1 cellular context compared by ENCODE assay signal in the genomic region with DNA sequence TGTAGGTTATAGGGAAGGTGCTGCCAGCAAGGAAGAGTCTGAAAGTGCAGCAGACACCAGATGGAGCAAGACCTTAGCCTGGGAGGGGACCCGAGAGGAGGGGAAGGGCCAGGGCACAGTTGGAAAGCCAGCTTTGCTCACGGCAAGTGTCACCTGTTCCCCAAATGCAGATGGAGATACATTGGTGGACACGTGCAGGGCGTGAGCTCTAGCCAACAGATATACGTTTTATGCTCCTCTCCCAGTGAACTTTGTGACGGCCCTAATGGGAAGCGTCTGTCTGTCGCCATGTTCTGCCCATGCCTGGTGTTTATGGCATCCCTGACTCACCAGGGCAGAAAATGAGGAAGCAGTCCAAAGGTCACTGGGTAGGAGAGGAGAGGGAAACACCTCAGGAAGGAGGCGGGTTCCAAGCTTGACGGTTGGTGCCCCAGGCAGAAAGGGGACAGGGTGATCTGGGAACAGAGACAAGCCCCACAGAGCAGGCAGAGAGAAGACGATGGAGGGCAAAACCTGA.
A peak's percentile ranks its signal among the peaks of the same experiment; 100 is the strongest.
TF ChIP-seq lines count a peak whose summit lies in the region.

No MANE protein-coding gene starts in this region.

TF ChIP-seq in HepG2, 621 proteins besides CTCF, POLR2A, EP300 and RAD21 (continued from another document and continues in another):
- no peak for TF ChIP-seq GTF2F1 (IDR thresholded peaks at IDR 0.05; ENCODE audit: low read length)
- TF ChIP-seq NFE2L1 (CRISPR knock-in tag; IDR thresholded peaks at IDR 0.05; ENCODE audit: borderline replicate concordance), result no peak
- peak; percentile 59; the same call in 1 of the 2 replicates for TF ChIP-seq JUND (CRISPR knock-in tag; IDR thresholded peaks at IDR 0.05)
- no peak for TF ChIP-seq ZFP41 (CRISPR knock-in tag; IDR thresholded peaks at IDR 0.05; ENCODE audit: borderline replicate concordance)
- TF ChIP-seq PCBP1 (IDR thresholded peaks at IDR 0.05; ENCODE audit: borderline replicate concordance, low read depth, low read length), result no peak
- TF ChIP-seq ZNF605 (CRISPR knock-in tag; IDR thresholded peaks at IDR 0.05), result no peak
- TF ChIP-seq GLI4 (CRISPR knock-in tag; IDR thresholded peaks at IDR 0.05; ENCODE audit: borderline replicate concordance), result no peak
- TF ChIP-seq, protein P1, sequence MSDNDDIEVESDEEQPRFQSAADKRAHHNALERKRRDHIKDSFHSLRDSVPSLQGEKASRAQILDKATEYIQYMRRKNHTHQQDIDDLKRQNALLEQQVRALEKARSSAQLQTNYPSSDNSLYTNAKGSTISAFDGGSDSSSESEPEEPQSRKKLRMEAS (IDR thresholded peaks at IDR 0.05), result peak; percentile 54; the same call in 1 of the 2 replicates
- TF ChIP-seq PTBP1 (IDR thresholded peaks at IDR 0.05; ENCODE audit: low read depth, low read length, poor library complexity, severe bottlenecking), result no peak
- peak; percentile 79; the same call in 1 of the 2 replicates for TF ChIP-seq WIZ (CRISPR knock-in tag; IDR thresholded peaks at IDR 0.05)
- peak; percentile 42; the same call in 1 of the 2 replicates for TF ChIP-seq ELF1 (CRISPR knock-in tag; IDR thresholded peaks at IDR 0.05)
- TF ChIP-seq HNF4A (CRISPR knock-in tag; IDR thresholded peaks at IDR 0.05), result peak; percentile 82
- no peak for TF ChIP-seq ZNF333 (CRISPR knock-in tag; IDR thresholded peaks at IDR 0.05; ENCODE audit: borderline replicate concordance)
- TF ChIP-seq, protein P2, sequence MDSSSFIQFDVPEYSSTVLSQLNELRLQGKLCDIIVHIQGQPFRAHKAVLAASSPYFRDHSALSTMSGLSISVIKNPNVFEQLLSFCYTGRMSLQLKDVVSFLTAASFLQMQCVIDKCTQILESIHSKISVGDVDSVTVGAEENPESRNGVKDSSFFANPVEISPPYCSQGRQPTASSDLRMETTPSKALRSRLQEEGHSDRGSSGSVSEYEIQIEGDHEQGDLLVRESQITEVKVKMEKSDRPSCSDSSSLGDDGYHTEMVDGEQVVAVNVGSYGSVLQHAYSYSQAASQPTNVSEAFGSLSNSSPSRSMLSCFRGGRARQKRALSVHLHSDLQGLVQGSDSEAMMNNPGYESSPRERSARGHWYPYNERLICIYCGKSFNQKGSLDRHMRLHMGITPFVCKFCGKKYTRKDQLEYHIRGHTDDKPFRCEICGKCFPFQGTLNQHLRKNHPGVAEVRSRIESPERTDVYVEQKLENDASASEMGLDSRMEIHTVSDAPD (CRISPR knock-in tag; IDR thresholded peaks at IDR 0.05), result no peak
- peak; percentile 58 for TF ChIP-seq YY1 (IDR thresholded peaks at IDR 0.05; ENCODE audit: insufficient read depth, insufficient replicate concordance, low read depth, low read length)
- TF ChIP-seq ZNF598 (CRISPR knock-in tag; IDR thresholded peaks at IDR 0.05; ENCODE audit: borderline replicate concordance), result no peak
- no peak for TF ChIP-seq PCBP2 (optimal IDR thresholded peaks at IDR 0.05; ENCODE audit: low read depth, low read length, poor library complexity, severe bottlenecking)
- no peak for TF ChIP-seq ATRX (CRISPR knock-in tag; IDR thresholded peaks at IDR 0.05; ENCODE audit: borderline replicate concordance)
- no peak for TF ChIP-seq FOXP1 (IDR thresholded peaks at IDR 0.05)
- TF ChIP-seq FOXP1 (CRISPR knock-in tag; IDR thresholded peaks at IDR 0.05), result 0 out of 2 replicates have a peak, but pooled peaks have one; percentile 8
- TF ChIP-seq RELA (CRISPR knock-in tag; IDR thresholded peaks at IDR 0.05), result no peak
- 0 out of 2 replicates have a peak, but pooled peaks have one; percentile 24 for TF ChIP-seq NCOR1 (IDR thresholded peaks at IDR 0.05; ENCODE audit: borderline replicate concordance, low read length)
- peak; percentile 83 for TF ChIP-seq RNF2 (conservative IDR thresholded peaks at IDR 0.05; ENCODE audit: low read depth)
- no peak for TF ChIP-seq ASH2L (IDR thresholded peaks at IDR 0.05; ENCODE audit: insufficient read length, low read depth, low read length)
- peak; percentile 28; the same call in 1 of the 2 replicates for TF ChIP-seq EHMT2 (IDR thresholded peaks at IDR 0.05; ENCODE audit: borderline replicate concordance, low read depth, low read length)
- TF ChIP-seq HNRNPLL (IDR thresholded peaks at IDR 0.05; ENCODE audit: low read depth, low read length, poor library complexity, severe bottlenecking), result no peak
- TF ChIP-seq, protein P3, sequence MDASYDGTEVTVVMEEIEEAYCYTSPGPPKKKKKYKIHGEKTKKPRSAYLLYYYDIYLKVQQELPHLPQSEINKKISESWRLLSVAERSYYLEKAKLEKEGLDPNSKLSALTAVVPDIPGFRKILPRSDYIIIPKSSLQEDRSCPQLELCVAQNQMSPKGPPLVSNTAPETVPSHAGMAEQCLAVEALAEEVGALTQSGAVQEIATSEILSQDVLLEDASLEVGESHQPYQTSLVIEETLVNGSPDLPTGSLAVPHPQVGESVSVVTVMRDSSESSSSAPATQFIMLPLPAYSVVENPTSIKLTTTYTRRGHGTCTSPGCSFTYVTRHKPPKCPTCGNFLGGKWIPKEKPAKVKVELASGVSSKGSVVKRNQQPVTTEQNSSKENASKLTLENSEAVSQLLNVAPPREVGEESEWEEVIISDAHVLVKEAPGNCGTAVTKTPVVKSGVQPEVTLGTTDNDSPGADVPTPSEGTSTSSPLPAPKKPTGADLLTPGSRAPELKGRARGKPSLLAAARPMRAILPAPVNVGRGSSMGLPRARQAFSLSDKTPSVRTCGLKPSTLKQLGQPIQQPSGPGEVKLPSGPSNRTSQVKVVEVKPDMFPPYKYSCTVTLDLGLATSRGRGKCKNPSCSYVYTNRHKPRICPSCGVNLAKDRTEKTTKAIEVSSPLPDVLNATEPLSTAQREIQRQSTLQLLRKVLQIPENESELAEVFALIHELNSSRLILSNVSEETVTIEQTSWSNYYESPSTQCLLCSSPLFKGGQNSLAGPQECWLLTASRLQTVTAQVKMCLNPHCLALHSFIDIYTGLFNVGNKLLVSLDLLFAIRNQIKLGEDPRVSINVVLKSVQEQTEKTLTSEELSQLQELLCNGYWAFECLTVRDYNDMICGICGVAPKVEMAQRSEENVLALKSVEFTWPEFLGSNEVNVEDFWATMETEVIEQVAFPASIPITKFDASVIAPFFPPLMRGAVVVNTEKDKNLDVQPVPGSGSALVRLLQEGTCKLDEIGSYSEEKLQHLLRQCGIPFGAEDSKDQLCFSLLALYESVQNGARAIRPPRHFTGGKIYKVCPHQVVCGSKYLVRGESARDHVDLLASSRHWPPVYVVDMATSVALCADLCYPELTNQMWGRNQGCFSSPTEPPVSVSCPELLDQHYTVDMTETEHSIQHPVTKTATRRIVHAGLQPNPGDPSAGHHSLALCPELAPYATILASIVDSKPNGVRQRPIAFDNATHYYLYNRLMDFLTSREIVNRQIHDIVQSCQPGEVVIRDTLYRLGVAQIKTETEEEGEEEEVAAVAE (CRISPR knock-in tag; IDR thresholded peaks at IDR 0.05; ENCODE audit: borderline replicate concordance), result no peak
- TF ChIP-seq ELF3 (CRISPR knock-in tag; IDR thresholded peaks at IDR 0.05), result peak; percentile 62
- TF ChIP-seq, protein P4, sequence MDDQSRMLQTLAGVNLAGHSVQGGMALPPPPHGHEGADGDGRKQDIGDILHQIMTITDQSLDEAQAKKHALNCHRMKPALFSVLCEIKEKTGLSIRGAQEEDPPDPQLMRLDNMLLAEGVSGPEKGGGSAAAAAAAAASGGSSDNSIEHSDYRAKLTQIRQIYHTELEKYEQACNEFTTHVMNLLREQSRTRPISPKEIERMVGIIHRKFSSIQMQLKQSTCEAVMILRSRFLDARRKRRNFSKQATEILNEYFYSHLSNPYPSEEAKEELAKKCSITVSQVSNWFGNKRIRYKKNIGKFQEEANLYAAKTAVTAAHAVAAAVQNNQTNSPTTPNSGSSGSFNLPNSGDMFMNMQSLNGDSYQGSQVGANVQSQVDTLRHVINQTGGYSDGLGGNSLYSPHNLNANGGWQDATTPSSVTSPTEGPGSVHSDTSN (CRISPR knock-in tag; IDR thresholded peaks at IDR 0.05; ENCODE audit: borderline replicate concordance), result no peak
- TF ChIP-seq SALL1 (CRISPR knock-in tag; IDR thresholded peaks at IDR 0.05), result peak; percentile 59
- no peak for TF ChIP-seq CCAR2 (optimal IDR thresholded peaks at IDR 0.05; ENCODE audit: low read depth, low read length)
- TF ChIP-seq ZBTB3 (CRISPR knock-in tag; IDR thresholded peaks at IDR 0.05; ENCODE audit: borderline replicate concordance, low read depth), result no peak
- no peak for TF ChIP-seq STAG1 (CRISPR knock-in tag; IDR thresholded peaks at IDR 0.05)
- no peak for TF ChIP-seq TCF7L2 (IDR thresholded peaks at IDR 0.05; ENCODE audit: low read depth, low read length)
- peak; percentile 24; the same call in 1 of the 2 replicates for TF ChIP-seq RARA (CRISPR knock-in tag; IDR thresholded peaks at IDR 0.05)
- TF ChIP-seq NR2C2 (CRISPR knock-in tag; IDR thresholded peaks at IDR 0.05; ENCODE audit: borderline replicate concordance), result no peak
- TF ChIP-seq ZNF7 (CRISPR knock-in tag; IDR thresholded peaks at IDR 0.05), result no peak
- peak; percentile 60; the same call in 1 of the 2 replicates for TF ChIP-seq RXRB (CRISPR knock-in tag; IDR thresholded peaks at IDR 0.05; ENCODE audit: borderline replicate concordance)
- TF ChIP-seq U2AF1 (optimal IDR thresholded peaks at IDR 0.05; ENCODE audit: low read depth, low read length), result no peak
- TF ChIP-seq ZSCAN9 (CRISPR knock-in tag; IDR thresholded peaks at IDR 0.05; ENCODE audit: borderline replicate concordance), result no peak
- TF ChIP-seq ZNF644 (CRISPR knock-in tag; IDR thresholded peaks at IDR 0.05; ENCODE audit: low read depth), result peak; percentile 98
- TF ChIP-seq ARID3A (IDR thresholded peaks at IDR 0.05; ENCODE audit: low read depth, low read length), result no peak
- no peak for TF ChIP-seq ZFP90 (CRISPR knock-in tag; IDR thresholded peaks at IDR 0.05; ENCODE audit: borderline replicate concordance)
- no peak for TF ChIP-seq ATF7-NPFF (CRISPR knock-in tag; IDR thresholded peaks at IDR 0.05; ENCODE audit: low read depth)
- TF ChIP-seq, protein P5, sequence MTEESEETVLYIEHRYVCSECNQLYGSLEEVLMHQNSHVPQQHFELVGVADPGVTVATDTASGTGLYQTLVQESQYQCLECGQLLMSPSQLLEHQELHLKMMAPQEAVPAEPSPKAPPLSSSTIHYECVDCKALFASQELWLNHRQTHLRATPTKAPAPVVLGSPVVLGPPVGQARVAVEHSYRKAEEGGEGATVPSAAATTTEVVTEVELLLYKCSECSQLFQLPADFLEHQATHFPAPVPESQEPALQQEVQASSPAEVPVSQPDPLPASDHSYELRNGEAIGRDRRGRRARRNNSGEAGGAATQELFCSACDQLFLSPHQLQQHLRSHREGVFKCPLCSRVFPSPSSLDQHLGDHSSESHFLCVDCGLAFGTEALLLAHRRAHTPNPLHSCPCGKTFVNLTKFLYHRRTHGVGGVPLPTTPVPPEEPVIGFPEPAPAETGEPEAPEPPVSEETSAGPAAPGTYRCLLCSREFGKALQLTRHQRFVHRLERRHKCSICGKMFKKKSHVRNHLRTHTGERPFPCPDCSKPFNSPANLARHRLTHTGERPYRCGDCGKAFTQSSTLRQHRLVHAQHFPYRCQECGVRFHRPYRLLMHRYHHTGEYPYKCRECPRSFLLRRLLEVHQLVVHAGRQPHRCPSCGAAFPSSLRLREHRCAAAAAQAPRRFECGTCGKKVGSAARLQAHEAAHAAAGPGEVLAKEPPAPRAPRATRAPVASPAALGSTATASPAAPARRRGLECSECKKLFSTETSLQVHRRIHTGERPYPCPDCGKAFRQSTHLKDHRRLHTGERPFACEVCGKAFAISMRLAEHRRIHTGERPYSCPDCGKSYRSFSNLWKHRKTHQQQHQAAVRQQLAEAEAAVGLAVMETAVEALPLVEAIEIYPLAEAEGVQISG (CRISPR knock-in tag; IDR thresholded peaks at IDR 0.05), result peak; percentile 15; the same call in 1 of the 2 replicates
- peak; percentile 21; the same call in 1 of the 2 replicates for TF ChIP-seq MNT (IDR thresholded peaks at IDR 0.05)
- TF ChIP-seq ZNF737 (CRISPR knock-in tag; IDR thresholded peaks at IDR 0.05; ENCODE audit: borderline replicate concordance), result no peak
- no peak for TF ChIP-seq ZNF569 (CRISPR knock-in tag; IDR thresholded peaks at IDR 0.05; ENCODE audit: borderline replicate concordance)
- no peak for TF ChIP-seq ZNF556 (CRISPR knock-in tag; IDR thresholded peaks at IDR 0.05; ENCODE audit: borderline replicate concordance)
- TF ChIP-seq, protein P6, sequence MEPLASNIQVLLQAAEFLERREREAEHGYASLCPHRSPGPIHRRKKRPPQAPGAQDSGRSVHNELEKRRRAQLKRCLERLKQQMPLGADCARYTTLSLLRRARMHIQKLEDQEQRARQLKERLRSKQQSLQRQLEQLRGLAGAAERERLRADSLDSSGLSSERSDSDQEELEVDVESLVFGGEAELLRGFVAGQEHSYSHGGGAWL (CRISPR knock-in tag; IDR thresholded peaks at IDR 0.05), result no peak
- TF ChIP-seq FOSL1 (CRISPR knock-in tag; IDR thresholded peaks at IDR 0.05; ENCODE audit: borderline replicate concordance), result no peak
- no peak for TF ChIP-seq ZNF317 (CRISPR knock-in tag; IDR thresholded peaks at IDR 0.05)
- TF ChIP-seq MEIS1 (CRISPR knock-in tag; IDR thresholded peaks at IDR 0.05; ENCODE audit: borderline replicate concordance), result no peak
- no peak for TF ChIP-seq KLF15 (CRISPR knock-in tag; IDR thresholded peaks at IDR 0.05; ENCODE audit: borderline replicate concordance)
- TF ChIP-seq BRCA1 (CRISPR knock-in tag; IDR thresholded peaks at IDR 0.05), result no peak
- no peak for TF ChIP-seq ZNF720 (CRISPR knock-in tag; IDR thresholded peaks at IDR 0.05)
- no peak for TF ChIP-seq NKX3-1 (CRISPR knock-in tag; IDR thresholded peaks at IDR 0.05)
- no peak for TF ChIP-seq ZNF549 (CRISPR knock-in tag; IDR thresholded peaks at IDR 0.05)
- no peak for TF ChIP-seq PLRG1 (conservative IDR thresholded peaks at IDR 0.05)
- TF ChIP-seq ZNF747 (CRISPR knock-in tag; IDR thresholded peaks at IDR 0.05; ENCODE audit: borderline replicate concordance), result no peak
- TF ChIP-seq ZSCAN29 (CRISPR knock-in tag; conservative IDR thresholded peaks at IDR 0.05), result no peak
